ENCODE assay signal across 2 cellular contexts in the genomic region with DNA sequence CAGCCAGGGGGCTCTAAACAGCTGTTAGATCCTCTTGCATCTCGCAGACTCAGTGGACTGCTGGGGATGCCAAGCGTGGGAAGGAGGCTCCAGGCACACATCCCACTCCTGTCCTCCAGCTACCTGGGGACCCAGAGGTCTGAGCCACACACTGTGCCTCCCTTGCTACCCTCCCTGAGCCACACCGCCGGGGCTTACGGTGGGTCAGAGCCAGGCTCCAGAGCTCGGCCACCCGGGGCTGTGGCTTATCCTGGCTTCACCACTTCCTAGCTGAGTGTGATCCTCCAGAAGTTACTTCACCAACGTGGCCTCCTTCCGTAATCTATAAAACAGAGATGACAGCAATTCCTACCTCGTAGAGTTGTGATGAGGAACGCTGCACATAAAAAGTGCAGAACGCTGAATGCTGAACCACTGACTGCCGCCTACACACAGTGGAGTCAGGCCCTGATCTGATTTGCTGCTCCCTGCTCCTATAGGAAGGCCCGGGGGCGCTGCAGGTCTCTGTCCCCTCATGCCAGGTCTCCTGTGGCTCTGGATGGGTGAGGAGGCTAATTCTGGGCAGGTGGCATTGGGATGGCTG.
TF ChIP-seq lines count a peak whose summit lies in the region.

No MANE protein-coding gene starts in this region.

TF ChIP-seq in SK-N-SH, 30 proteins besides CTCF, POLR2A, EP300 and RAD21 (continued from another document):
- TF ChIP-seq EZH2phosphoT487 (IDR thresholded peaks at IDR 0.05; ENCODE audit: borderline replicate concordance, low read depth) = no peak
- TF ChIP-seq, protein P1, sequence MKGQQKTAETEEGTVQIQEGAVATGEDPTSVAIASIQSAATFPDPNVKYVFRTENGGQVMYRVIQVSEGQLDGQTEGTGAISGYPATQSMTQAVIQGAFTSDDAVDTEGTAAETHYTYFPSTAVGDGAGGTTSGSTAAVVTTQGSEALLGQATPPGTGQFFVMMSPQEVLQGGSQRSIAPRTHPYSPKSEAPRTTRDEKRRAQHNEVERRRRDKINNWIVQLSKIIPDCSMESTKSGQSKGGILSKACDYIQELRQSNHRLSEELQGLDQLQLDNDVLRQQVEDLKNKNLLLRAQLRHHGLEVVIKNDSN (IDR thresholded peaks at IDR 0.05; ENCODE audit: borderline replicate concordance, low read depth) = no peak
- TF ChIP-seq, protein P2, sequence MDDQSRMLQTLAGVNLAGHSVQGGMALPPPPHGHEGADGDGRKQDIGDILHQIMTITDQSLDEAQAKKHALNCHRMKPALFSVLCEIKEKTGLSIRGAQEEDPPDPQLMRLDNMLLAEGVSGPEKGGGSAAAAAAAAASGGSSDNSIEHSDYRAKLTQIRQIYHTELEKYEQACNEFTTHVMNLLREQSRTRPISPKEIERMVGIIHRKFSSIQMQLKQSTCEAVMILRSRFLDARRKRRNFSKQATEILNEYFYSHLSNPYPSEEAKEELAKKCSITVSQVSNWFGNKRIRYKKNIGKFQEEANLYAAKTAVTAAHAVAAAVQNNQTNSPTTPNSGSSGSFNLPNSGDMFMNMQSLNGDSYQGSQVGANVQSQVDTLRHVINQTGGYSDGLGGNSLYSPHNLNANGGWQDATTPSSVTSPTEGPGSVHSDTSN (IDR thresholded peaks at IDR 0.05) = no peak

TF ChIP-seq in SK-N-SH treated with all-trans-retinoic acid at 6 μM for 48 hours, 23 proteins besides CTCF, POLR2A, EP300 and RAD21 (continued from another document):
- no peak for TF ChIP-seq TCF4 (CRISPR knock-in tag; IDR thresholded peaks at IDR 0.05; ENCODE audit: borderline replicate concordance)
- no peak for TF ChIP-seq ZC3H10 (CRISPR knock-in tag; IDR thresholded peaks at IDR 0.05)
- TF ChIP-seq, protein P3, sequence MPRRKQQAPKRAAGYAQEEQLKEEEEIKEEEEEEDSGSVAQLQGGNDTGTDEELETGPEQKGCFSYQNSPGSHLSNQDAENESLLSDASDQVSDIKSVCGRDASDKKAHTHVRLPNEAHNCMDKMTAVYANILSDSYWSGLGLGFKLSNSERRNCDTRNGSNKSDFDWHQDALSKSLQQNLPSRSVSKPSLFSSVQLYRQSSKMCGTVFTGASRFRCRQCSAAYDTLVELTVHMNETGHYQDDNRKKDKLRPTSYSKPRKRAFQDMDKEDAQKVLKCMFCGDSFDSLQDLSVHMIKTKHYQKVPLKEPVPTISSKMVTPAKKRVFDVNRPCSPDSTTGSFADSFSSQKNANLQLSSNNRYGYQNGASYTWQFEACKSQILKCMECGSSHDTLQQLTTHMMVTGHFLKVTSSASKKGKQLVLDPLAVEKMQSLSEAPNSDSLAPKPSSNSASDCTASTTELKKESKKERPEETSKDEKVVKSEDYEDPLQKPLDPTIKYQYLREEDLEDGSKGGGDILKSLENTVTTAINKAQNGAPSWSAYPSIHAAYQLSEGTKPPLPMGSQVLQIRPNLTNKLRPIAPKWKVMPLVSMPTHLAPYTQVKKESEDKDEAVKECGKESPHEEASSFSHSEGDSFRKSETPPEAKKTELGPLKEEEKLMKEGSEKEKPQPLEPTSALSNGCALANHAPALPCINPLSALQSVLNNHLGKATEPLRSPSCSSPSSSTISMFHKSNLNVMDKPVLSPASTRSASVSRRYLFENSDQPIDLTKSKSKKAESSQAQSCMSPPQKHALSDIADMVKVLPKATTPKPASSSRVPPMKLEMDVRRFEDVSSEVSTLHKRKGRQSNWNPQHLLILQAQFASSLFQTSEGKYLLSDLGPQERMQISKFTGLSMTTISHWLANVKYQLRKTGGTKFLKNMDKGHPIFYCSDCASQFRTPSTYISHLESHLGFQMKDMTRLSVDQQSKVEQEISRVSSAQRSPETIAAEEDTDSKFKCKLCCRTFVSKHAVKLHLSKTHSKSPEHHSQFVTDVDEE (CRISPR knock-in tag; IDR thresholded peaks at IDR 0.05) = no peak
- TF ChIP-seq, protein P4, sequence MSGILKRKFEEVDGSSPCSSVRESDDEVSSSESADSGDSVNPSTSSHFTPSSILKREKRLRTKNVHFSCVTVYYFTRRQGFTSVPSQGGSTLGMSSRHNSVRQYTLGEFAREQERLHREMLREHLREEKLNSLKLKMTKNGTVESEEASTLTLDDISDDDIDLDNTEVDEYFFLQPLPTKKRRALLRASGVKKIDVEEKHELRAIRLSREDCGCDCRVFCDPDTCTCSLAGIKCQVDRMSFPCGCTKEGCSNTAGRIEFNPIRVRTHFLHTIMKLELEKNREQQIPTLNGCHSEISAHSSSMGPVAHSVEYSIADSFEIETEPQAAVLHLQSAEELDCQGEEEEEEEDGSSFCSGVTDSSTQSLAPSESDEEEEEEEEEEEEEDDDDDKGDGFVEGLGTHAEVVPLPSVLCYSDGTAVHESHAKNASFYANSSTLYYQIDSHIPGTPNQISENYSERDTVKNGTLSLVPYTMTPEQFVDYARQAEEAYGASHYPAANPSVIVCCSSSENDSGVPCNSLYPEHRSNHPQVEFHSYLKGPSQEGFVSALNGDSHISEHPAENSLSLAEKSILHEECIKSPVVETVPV (CRISPR knock-in tag; IDR thresholded peaks at IDR 0.05) = no peak
- no peak for TF ChIP-seq PPARA (CRISPR knock-in tag; IDR thresholded peaks at IDR 0.05; ENCODE audit: borderline replicate concordance)
- no peak for TF ChIP-seq ARNTL (CRISPR knock-in tag; IDR thresholded peaks at IDR 0.05; ENCODE audit: borderline replicate concordance, low read depth)
- no peak for TF ChIP-seq BACH2 (CRISPR knock-in tag; IDR thresholded peaks at IDR 0.05; ENCODE audit: borderline replicate concordance)
- no peak for TF ChIP-seq ZFP3 (CRISPR knock-in tag; IDR thresholded peaks at IDR 0.05)
- no peak for TF ChIP-seq TOX (CRISPR knock-in tag; IDR thresholded peaks at IDR 0.05; ENCODE audit: borderline replicate concordance)
